9 cellular contexts compared by ENCODE assay signal in the genomic region with DNA sequence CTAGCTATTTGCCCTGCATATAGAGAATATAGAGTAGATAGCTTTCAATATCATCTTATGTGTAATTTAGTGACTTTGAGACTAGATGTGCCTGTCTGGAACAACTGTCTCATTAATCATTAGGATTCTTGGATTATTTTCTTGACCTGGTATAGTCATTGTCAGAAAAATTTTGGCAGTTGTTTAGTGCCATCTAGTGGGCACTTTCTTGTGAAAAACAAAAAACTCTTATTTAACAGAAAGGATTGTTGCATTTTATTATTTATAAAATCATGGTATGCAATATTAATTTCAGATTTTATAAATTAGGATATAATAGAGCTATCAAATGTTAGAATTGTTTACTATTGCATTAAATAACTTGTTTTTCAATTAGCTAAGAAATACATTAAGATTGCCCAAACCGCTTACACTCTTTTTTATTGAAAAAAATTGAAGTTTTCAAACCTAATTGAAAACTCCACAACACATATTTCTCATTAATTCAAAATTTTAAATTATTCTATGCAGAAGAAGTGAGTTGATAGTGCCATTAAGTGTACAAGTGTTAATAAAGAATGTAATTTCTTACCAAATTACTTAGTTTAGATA.
DNase-seq lines count a peak whose midpoint lies in the region; ATAC-seq, FAIRE-seq and TF ChIP-seq lines count a peak whose summit lies in the region.
"Had no signal": no experiment of that assay in that cellular context is flagged by ENCODE, and none has a peak within 500 bp of the region (broad histone marks: within the 10 kb centered on the region; RNA-seq: fewer than 3 reads in every experiment).

No MANE protein-coding gene starts in this region.

- H3K36me3 ChIP-seq in pancreas, result no peaks in the 10 kb centered on the region

- no peaks in the 10 kb centered on the region for H3K27me3 ChIP-seq in pancreas

- H3K4me1 Mint-ChIP-seq in endothelial cell (ENCODE audit: unreplicated experiment) (no peaks in the 10 kb centered on the region), T-helper 17 cell (no peaks in the 10 kb centered on the region)

- peak; percentile 93 for FAIRE-seq in pancreas (lab: Jason Lieb, UNC)

- no peak overlapping the region for H3K27ac Mint-ChIP-seq in endothelial cell (ENCODE audit: unreplicated experiment)
- no peak overlapping the region for H3K27ac Mint-ChIP-seq in T-helper 17 cell
- H3K27ac Mint-ChIP-seq: dendritic cell treated with granulocyte-macrophage colony-stimulating factor and Interleukin-4, amounts not matched to agents 40 ng/mL and 50 ng/mL, for 4 days had no signal

- intact Hi-C loops in pancreas (cut with DNase I), result loop anchor here in 2 of 3 donors (5.0 to 10.0 kb wide), 2 partner anchors 224 to 283 kb away; partner anchors contain the start of gene CCDC68 (in 1 of the 2)

- no peaks in the 10 kb centered on the region for H3K4me1 ChIP-seq in pancreas

- DNase-seq in AG04449 (ENCODE audit: low read depth, low spot score) (no peak), NCI-H774 (lab: John Stamatoyannopoulos, UW) (peak; percentile 38), endothelial cell (ENCODE audit: low spot score) (no peak), pancreas (no peak), T-helper 17 cell (no peak)

- H3K9me3 ChIP-seq in pancreas (no peaks in the 10 kb centered on the region), T-helper 17 cell (ENCODE audit: control insufficient read depth, low read length, poor library complexity, severe bottlenecking) (no peaks in the 10 kb centered on the region)

- 98 to 99% methylated on average over 1 of the region's 1 CpG for WGBS in pancreas, 2 donors

- no peaks in the 10 kb centered on the region for H3K36me3 Mint-ChIP-seq in endothelial cell (ENCODE audit: low read depth, unreplicated experiment)
- no peaks in the 10 kb centered on the region for H3K36me3 Mint-ChIP-seq in T-helper 17 cell (ENCODE audit: low read depth)

- H3K27me3 Mint-ChIP-seq in endothelial cell (ENCODE audit: unreplicated experiment), result no peaks in the 10 kb centered on the region
- H3K27me3 Mint-ChIP-seq in T-helper 17 cell, result peaks cover 13% of the 10 kb centered on the region
- H3K27me3 Mint-ChIP-seq: dendritic cell treated with granulocyte-macrophage colony-stimulating factor and Interleukin-4, amounts not matched to agents 40 ng/mL and 50 ng/mL, for 4 days had no signal

- H3K4me3 Mint-ChIP-seq in endothelial cell (ENCODE audit: unreplicated experiment) (no peak overlapping the region), T-helper 17 cell (no peak overlapping the region)
- H3K4me3 Mint-ChIP-seq: dendritic cell treated with granulocyte-macrophage colony-stimulating factor and Interleukin-4, amounts not matched to agents 40 ng/mL and 50 ng/mL, for 4 days had no signal

- POLR2A ChIA-PET in AG04449 (lab: Yijun Ruan, JAX), result no interaction called here

- no peak overlapping the region for H3K27ac ChIP-seq in pancreas

- no peaks in the 10 kb centered on the region for H3K9me3 Mint-ChIP-seq in endothelial cell (ENCODE audit: unreplicated experiment)
- H3K9me3 Mint-ChIP-seq: dendritic cell treated with granulocyte-macrophage colony-stimulating factor and Interleukin-4, amounts not matched to agents 40 ng/mL and 50 ng/mL, for 4 days had no signal

- ATAC-seq in pancreas (peak in 3 of 4 donors; percentile 38 to 48 (median 47)), HG02970 (IDR thresholded peaks at IDR 0.05; ENCODE audit: low FRiP score, unreplicated experiment) (no peak), GM18502 (IDR thresholded peaks at IDR 0.05; ENCODE audit: poor library complexity, unreplicated experiment) (no peak), T-helper 17 cell (no peak)

- CTCF ChIA-PET in AG04449 (lab: Yijun Ruan, JAX), result interaction anchor here (0.6 to 5.4 kb wide), 47 partner anchors 8 to 1102 kb away, joined by 3 to 125 read pairs (median 4); no protein-coding TSS in a partner anchor

- H3K4me3 ChIP-seq in AG04449 (ENCODE audit: low read depth, low read length) (no peak overlapping the region), pancreas (no peak overlapping the region)

- TF ChIP-seq CTCF in AG04449 (IDR thresholded peaks at IDR 0.05; ENCODE audit: insufficient read depth, low read length, missing control alignments), result peak; percentile 6
- TF ChIP-seq CTCF in GM12872 (IDR thresholded peaks at IDR 0.05; ENCODE audit: insufficient read depth, low read depth, low read length), result peak; percentile 37; the same call in 2 of the 3 replicates
- TF ChIP-seq CTCF in endothelial cell (IDR thresholded peaks at IDR 0.05; ENCODE audit: unreplicated experiment), result peak; percentile 85
- peak; percentile 24 to 55 (median 41) for TF ChIP-seq CTCF in pancreas (IDR thresholded peaks at IDR 0.05)

Comparison
In these comparisons a context has a peak if more than half of its experiments do, and no peak if none do; other contexts are left out.
1. CTCF ChIP-seq: peak in every context shown above with its lines; median percentile 85 in endothelial cell; 41 in pancreas; 37 in GM12872; 6 in AG04449.
2. ATAC-seq: peak in pancreas (3 of 4); none in HG02970 (single experiment), GM18502 (single experiment) and T-helper 17 cell (single experiment).